In genomic region chr6:36874443-36875249, GRCh38 we compare ENCODE assay signal across 1 cellular context.
TF ChIP-seq lines count a peak whose summit lies in the region.

TSS of gene PPIL1 (minus strand) at chr6:36874803. CDS start at chr6:36874772, 31 bp downstream.

TF ChIP-seq in K562, 482 proteins besides CTCF, POLR2A, EP300 and RAD21 (continued from another document and continues in another):
- TF ChIP-seq MEIS2 (IDR thresholded peaks at IDR 0.05; ENCODE audit: partially characterized antibody), result no peak
- peak; percentile 89 for TF ChIP-seq TFAP4 (CRISPR knock-in tag; IDR thresholded peaks at IDR 0.05; ENCODE audit: borderline replicate concordance)
- TF ChIP-seq ZNF639 (CRISPR knock-in tag; conservative IDR thresholded peaks at IDR 0.05 in 1 of 2, IDR thresholded peaks at IDR 0.05 in 1 of 2), result peak in 1 of 2 experiments; percentile 87; a peak in 2 of 4 replicates
- no peak for TF ChIP-seq ESRRB (CRISPR knock-in tag; IDR thresholded peaks at IDR 0.05; ENCODE audit: borderline replicate concordance)
- TF ChIP-seq CBX3 (IDR thresholded peaks at IDR 0.05; ENCODE audit: borderline replicate concordance in 1 of 2, low read length in 2 of 2), result peak in 1 of 2 experiments; percentile 92; a peak in 2 of 3 replicates
- no peak for TF ChIP-seq CLOCK (CRISPR knock-in tag; IDR thresholded peaks at IDR 0.05; ENCODE audit: borderline replicate concordance)
- TF ChIP-seq KLF10 (CRISPR knock-in tag; IDR thresholded peaks at IDR 0.05), result no peak
- TF ChIP-seq RFX7 (CRISPR knock-in tag; IDR thresholded peaks at IDR 0.05), result 0 out of 2 replicates have a peak, but pooled peaks have one; percentile 20
- no peak for TF ChIP-seq MECOM (CRISPR knock-in tag; IDR thresholded peaks at IDR 0.05)
- TF ChIP-seq SIRT6 (IDR thresholded peaks at IDR 0.05; ENCODE audit: low read depth, low read length), result no peak
- no peak; the same call in 1 of the 2 replicates for TF ChIP-seq CREB3 (tag; conservative IDR thresholded peaks at IDR 0.05; ENCODE audit: low read depth)
- no peak for TF ChIP-seq ARNT (IDR thresholded peaks at IDR 0.05)
- peak; percentile 49; the same call in 1 of the 2 replicates for TF ChIP-seq BMI1 (IDR thresholded peaks at IDR 0.05; ENCODE audit: low read length)
- TF ChIP-seq ZNF766 (CRISPR knock-in tag; conservative IDR thresholded peaks at IDR 0.05), result peak; percentile 65; the same call in 1 of the 2 replicates
- TF ChIP-seq FOS (IDR thresholded peaks at IDR 0.05; ENCODE audit: extremely low read depth, insufficient read length), result peak; percentile 74
- TF ChIP-seq ZBTB7A (IDR thresholded peaks at IDR 0.05; ENCODE audit: borderline replicate concordance, control insufficient read depth, low read depth, low read length), result peak; percentile 75
- TF ChIP-seq POU5F1 (IDR thresholded peaks at IDR 0.05; ENCODE audit: borderline replicate concordance, low read depth, low read length, partially characterized antibody), result no peak
- peak; percentile 45 for TF ChIP-seq HMGN3 (IDR thresholded peaks at IDR 0.05; ENCODE audit: borderline replicate concordance, extremely low read depth, insufficient read length, low read depth, low read length)
- no peak for TF ChIP-seq MBD1 (CRISPR knock-in tag; IDR thresholded peaks at IDR 0.05)
- no peak for TF ChIP-seq ZNF512 (tag; IDR thresholded peaks at IDR 0.05)
- peak; percentile 99 for TF ChIP-seq NFIC (IDR thresholded peaks at IDR 0.05)
- no peak for TF ChIP-seq E4F1 (CRISPR knock-in tag; IDR thresholded peaks at IDR 0.05; ENCODE audit: borderline replicate concordance)
- TF ChIP-seq MED1 (CRISPR knock-in tag; IDR thresholded peaks at IDR 0.05; ENCODE audit: borderline replicate concordance), result no peak
- TF ChIP-seq POLR2AphosphoS5 (IDR thresholded peaks at IDR 0.05; ENCODE audit: control insufficient read depth, insufficient read depth, low read depth, low read length), result peak; percentile 74
- TF ChIP-seq BCLAF1 (IDR thresholded peaks at IDR 0.05; ENCODE audit: borderline replicate concordance in 1 of 2, control insufficient read depth in 1 of 2, low read depth in 2 of 2, low read length in 1 of 2), result peak in 1 of 2 experiments; percentile 97; a peak in 2 of 4 replicates
- peak; percentile 41; the same call in 1 of the 2 replicates for TF ChIP-seq SOX6 (IDR thresholded peaks at IDR 0.05)
- peak; percentile 95 for TF ChIP-seq RB1 (IDR thresholded peaks at IDR 0.05; ENCODE audit: low read depth)
- TF ChIP-seq DIDO1 (tag; IDR thresholded peaks at IDR 0.05; ENCODE audit: low read depth), result peak; percentile 98
- TF ChIP-seq PYGO2 (tag; IDR thresholded peaks at IDR 0.05), result no peak
- no peak for TF ChIP-seq PATZ1 (CRISPR knock-in tag; IDR thresholded peaks at IDR 0.05; ENCODE audit: borderline replicate concordance)
- peak; percentile 38; the same call in 1 of the 2 replicates for TF ChIP-seq CC2D1A (IDR thresholded peaks at IDR 0.05)
- no peak for TF ChIP-seq SAFB2 (IDR thresholded peaks at IDR 0.05; ENCODE audit: borderline replicate concordance, low read depth, low read length, severe bottlenecking)
- TF ChIP-seq ZNF347 (CRISPR knock-in tag; IDR thresholded peaks at IDR 0.05; ENCODE audit: low read depth), result no peak
- no peak for TF ChIP-seq PBX2 (CRISPR knock-in tag; IDR thresholded peaks at IDR 0.05; ENCODE audit: low read depth)
- no peak for TF ChIP-seq PBX2 (tag; conservative IDR thresholded peaks at IDR 0.05; ENCODE audit: low read depth)
